In the genomic region with DNA sequence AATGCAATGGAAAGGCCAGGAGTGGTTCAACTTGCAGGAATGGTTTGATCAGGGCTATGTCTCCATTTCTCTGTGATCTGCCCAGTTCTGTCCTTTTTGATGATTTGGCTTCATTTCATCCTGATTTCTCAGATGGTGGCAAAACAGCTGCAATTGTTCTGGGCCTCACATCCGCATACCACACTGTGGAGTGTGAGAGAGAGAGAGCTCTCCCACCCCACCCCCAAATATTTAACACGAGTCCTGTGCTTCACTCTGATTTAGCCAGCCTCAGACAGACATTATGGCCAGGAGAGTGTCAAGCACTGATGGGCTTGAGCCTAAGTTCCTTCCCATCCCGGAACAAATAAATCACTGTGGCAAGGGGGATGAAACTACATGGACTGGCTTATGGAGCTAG, we compare ENCODE assay signal across 16 cellular contexts.
"Had no signal": no experiment of that assay in that cellular context is flagged by ENCODE, and none has a peak within 500 bp of the region (broad histone marks: within the 10 kb centered on the region; RNA-seq: fewer than 3 reads in every experiment).

No MANE protein-coding gene starts in this region.

- DNase-seq: activated CD4-positive, CD25-positive, alpha-beta regulatory T cell treated with anti-CD3 and anti-CD28 coated beads, Interleukin-2, amount 50 U/mL, for 72 hours; activated naive CD4-positive, alpha-beta T cell treated with anti-CD3 and anti-CD28 coated beads for 36 hours; activated T-cell treated with anti-CD3 and anti-CD28 coated beads, Interleukin-2, amount 50 U/mL, for 24 hours; central memory CD4-positive, alpha-beta T cell; endodermal cell; natural killer cell; retina; stimulated activated CD4-positive, alpha-beta T cell treated with anti-CD3 and anti-CD28 coated beads, Interleukin-2, amount 100 ng/mL, for 24 hours; stimulated activated naive CD4-positive, alpha-beta T cell treated with Interleukin-2 at 50 U/mL for 16 hours; tibial artery had no signal

- H3K4me2 ChIP-seq: hepatocyte had no signal

- H3K27me3 ChIP-seq: foreskin keratinocyte had no signal

- H3K9ac ChIP-seq: parathyroid adenoma had no signal

- H2AFZ ChIP-seq: hepatocyte, parathyroid adenoma had no signal

- ATAC-seq: natural killer cell had no signal

- H3K9me3 ChIP-seq: neutrophil, tibial artery had no signal

- H3K36me3 ChIP-seq: neutrophil, tibial artery had no signal

- H3K4me3 ChIP-seq: hepatocyte, tibial artery had no signal

- FAIRE-seq: colon, urothelium cell line had no signal

- H3K27ac ChIP-seq: hepatocyte, neutrophil, parathyroid adenoma, tibial artery had no signal

- H3K4me1 ChIP-seq: parathyroid adenoma had no signal

- H3K79me2 ChIP-seq: hepatocyte, parathyroid adenoma had no signal
